ENCODE assay signal across 16 cellular contexts in genomic region chr13:68850160-68850559, GRCh38.
"Had no signal": no experiment of that assay in that cellular context is flagged by ENCODE, and none has a peak within 500 bp of the region (broad histone marks: within the 10 kb centered on the region; RNA-seq: fewer than 3 reads in every experiment).

No MANE protein-coding gene starts in this region.

- H3K27me3 Mint-ChIP-seq: central memory CD8-positive, alpha-beta T cell; naive B cell; T-helper 17 cell had no signal

- H3K27ac ChIP-seq: coronary artery, thyroid gland had no signal

- H3K9me3 ChIP-seq: mucosa of descending colon, thyroid gland had no signal

- H3K36me3 ChIP-seq: thyroid gland had no signal

- H3K27me3 ChIP-seq: thyroid gland had no signal

- H3K4me1 ChIP-seq: thyroid gland had no signal

- H3K36me3 Mint-ChIP-seq: naive B cell had no signal

- DNase-seq: activated CD4-positive, alpha-beta T cell treated with anti-CD3 and anti-CD28 coated beads, Interleukin-2, amount 50 U/mL, for 4 hours; activated effector memory CD4-positive, alpha-beta T cell treated with anti-CD3 and anti-CD28 coated beads, Interleukin-2, amount 50 U/mL, for 16 hours; activated T-cell treated with anti-CD3 and anti-CD28 coated beads, Interleukin-2, amount 50 U/mL, for 72 hours; amniotic stem cell; foreskin melanocyte; kidney; mucosa of descending colon; naive B cell; stimulated activated CD8-positive, alpha-beta memory T cell treated with anti-CD3 and anti-CD28 coated beads, Interleukin-4, amount 100 ng/mL, for 48 hours; stimulated activated naive CD4-positive, alpha-beta T cell treated with Interleukin-2 at 50 U/mL for 16 hours; T-helper 17 cell; thyroid gland had no signal

- H3K27ac Mint-ChIP-seq: activated naive CD4-positive, alpha-beta T cell treated with anti-CD3 and anti-CD28 coated beads, Interleukin-2, amount 50 U/mL, for 72 hours; activated T-cell treated with anti-CD3 and anti-CD28 coated beads, Interleukin-2, amount 50 U/mL, for 72 hours; naive B cell; T-helper 17 cell had no signal

- H3K4me3 ChIP-seq: coronary artery, mucosa of descending colon, thyroid gland had no signal

- H3K4me1 Mint-ChIP-seq: central memory CD8-positive, alpha-beta T cell; naive B cell; neural crest cell; T-helper 17 cell had no signal

- H3K4me3 Mint-ChIP-seq: activated T-cell treated with anti-CD3 and anti-CD28 coated beads, Interleukin-2, amount 50 U/mL, for 72 hours; central memory CD8-positive, alpha-beta T cell; naive B cell; neural crest cell; T-helper 17 cell had no signal
